Comparison of ENCODE assay signal across 24 cellular contexts in genomic region chr1:26269198-26269550, GRCh38. TPM values are rescaled to one million over a fixed set of nuclear protein-coding genes. Genes with fewer than 3 reads are reported as not detected.
"Had no signal": no experiment of that assay in that cellular context is flagged by ENCODE, and none has a peak within 500 bp of the region (broad histone marks: within the 10 kb centered on the region; RNA-seq: fewer than 3 reads in every experiment).

No MANE protein-coding gene starts in this region.

- H3K36me3 ChIP-seq: uterus had no signal

- H3K9me3 ChIP-seq: lower lobe of right lung, uterus had no signal

- ATAC-seq: activated naive CD8-positive, alpha-beta T cell treated with anti-CD3 and anti-CD28 coated beads, Interleukin-2, amount 50 U/mL, for 24 hours; heart left ventricle; left lung; lower lobe of right lung; naive thymus-derived CD8-positive, alpha-beta T cell; sciatic nerve; stimulated activated memory B cell treated with anti-CD40 and anti-IgM and Interleukin-4, amounts not matched to agents 10 μg/mL and 1 μg/mL and 100 μg/mL, for 72 hours; stimulated activated naive CD8-positive, alpha-beta T cell treated with anti-CD3 and anti-CD28 coated beads, Interleukin-15, amount 100 ng/mL, for 72 hours; T-cell had no signal

- H3K27me3 ChIP-seq: heart left ventricle, left lung, uterus had no signal

- H3K27ac ChIP-seq: heart left ventricle, left lung, lower lobe of right lung, skin epidermis, uterus had no signal

- DNase-seq: activated CD4-positive, alpha-beta T cell treated with anti-CD3 and anti-CD28 coated beads for 4 hours; activated CD4-positive, alpha-beta T cell treated with anti-CD3 and anti-CD28 coated beads, Interleukin-2, amount 50 U/mL, for 4 hours; activated CD8-positive, alpha-beta memory T cell treated with anti-CD3 and anti-CD28 coated beads, Interleukin-2, amount 50 U/mL, for 48 hours; activated gamma-delta T cell; activated naive CD8-positive, alpha-beta T cell treated with anti-CD3 and anti-CD28 coated beads, Interleukin-2, amount 50 U/mL, for 24 hours; activated T-cell treated with anti-CD3 and anti-CD28 coated beads, Interleukin-2, amount 50 U/mL, for 24 hours; amygdala; central memory CD4-positive, alpha-beta T cell; foreskin fibroblast; heart left ventricle; kidney glomerular epithelial cell; left lung; lower lobe of right lung; mesenchymal stem cell; naive thymus-derived CD8-positive, alpha-beta T cell; stimulated activated CD4-positive, alpha-beta T cell treated with anti-CD3 and anti-CD28 coated beads, Interleukin-4, amount 100 ng/mL, for 24 hours; stimulated activated naive CD8-positive, alpha-beta T cell treated with anti-CD3 and anti-CD28 coated beads, Interleukin-15, amount 100 ng/mL, for 72 hours; substantia nigra; T-cell; uterus had no signal

- H3K4me3 ChIP-seq: heart left ventricle, left lung, lower lobe of right lung, skin epidermis, uterus had no signal

- H3K4me1 ChIP-seq: lower lobe of right lung, uterus had no signal

RNA-seq across cellular contexts. Expression of gene CD52, which starts 48.6 kb away (rescaled TPM):
- total RNA-seq: osteoblast had no signal
